In the genomic region with DNA sequence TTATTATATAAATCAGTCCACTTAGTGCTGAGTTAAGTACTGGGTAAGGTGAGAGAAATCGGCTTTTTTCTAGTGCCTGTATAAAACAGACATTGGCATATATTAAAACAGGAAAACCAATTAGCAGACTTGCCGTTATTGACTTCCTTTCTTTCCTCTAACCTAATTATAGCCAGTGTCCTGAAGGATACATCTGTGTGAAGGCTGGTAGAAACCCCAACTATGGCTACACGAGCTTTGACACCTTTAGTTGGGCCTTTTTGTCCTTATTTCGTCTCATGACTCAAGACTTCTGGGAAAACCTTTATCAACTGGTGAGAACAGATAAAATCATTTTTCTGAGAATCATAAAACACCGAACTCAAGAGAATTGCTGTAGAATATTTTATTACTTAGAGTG, we compare ENCODE assay signal across 26 cellular contexts.
"Had no signal": no experiment of that assay in that cellular context is flagged by ENCODE, and none has a peak within 500 bp of the region (broad histone marks: within the 10 kb centered on the region; RNA-seq: fewer than 3 reads in every experiment).

No MANE protein-coding gene starts in this region.

- DNase-seq: activated CD4-positive, alpha-beta memory T cell treated with anti-CD3 and anti-CD28 coated beads, Interleukin-2, amount 10 ng/mL, durations not matched to agents 7 days and 5 days; activated CD4-positive, alpha-beta T cell treated with anti-CD3 and anti-CD28 coated beads for 4 hours; activated CD4-positive, alpha-beta T cell treated with anti-CD3 and anti-CD28 coated beads, Interleukin-2, amount 10 ng/mL, durations not matched to agents 7 days and 5 days; activated CD4-positive, alpha-beta T cell treated with anti-CD3 and anti-CD28 coated beads, Interleukin-2, amount 50 U/mL, for 4 hours; activated CD4-positive, CD25-positive, alpha-beta regulatory T cell; activated CD4-positive, CD25-positive, alpha-beta regulatory T cell treated with anti-CD3 and anti-CD28 coated beads, Interleukin-2, amount 50 U/mL, for 72 hours; activated CD8-positive, alpha-beta memory T cell treated with anti-CD3 and anti-CD28 coated beads, Interleukin-2, amount 50 U/mL, for 48 hours; activated gamma-delta T cell treated with Interleukin-2 at 50 U/mL for 16 hours; activated naive CD4-positive, alpha-beta T cell treated with anti-CD3 and anti-CD28 coated beads, Interleukin-2, amount 50 U/mL, for 16 hours; activated naive CD4-positive, alpha-beta T cell treated with Interleukin-2 at 50 U/mL for 16 hours; activated T-cell treated with anti-CD3 and anti-CD28 coated beads for 4 hours; activated T-cell treated with anti-CD3 and anti-CD28 coated beads, Interleukin-2, amount 50 U/mL, for 24 hours; activated T-cell treated with anti-CD3 and anti-CD28 coated beads, Interleukin-2, amount 50 U/mL, for 72 hours; amniotic stem cell; anterior cingulate cortex; brain microvascular endothelial cell; cortex of kidney; dermis blood vessel endothelial cell; effector CD4-positive, alpha-beta T cell; effector memory CD8-positive, alpha-beta T cell; foreskin keratinocyte; gastrocnemius medialis; glutamatergic neuron; heart left ventricle; T1000 had no signal

- H3K27ac ChIP-seq: brain microvascular endothelial cell, esophagus muscularis mucosa, foreskin keratinocyte, gastrocnemius medialis, heart left ventricle had no signal

- H3K36me3 ChIP-seq: brain microvascular endothelial cell, esophagus muscularis mucosa, gastrocnemius medialis, heart left ventricle had no signal

- H3K9me3 ChIP-seq: esophagus muscularis mucosa, gastrocnemius medialis, heart left ventricle had no signal

- H3K4me3 ChIP-seq: esophagus muscularis mucosa, gastrocnemius medialis, heart left ventricle had no signal

- H3K27me3 ChIP-seq: brain microvascular endothelial cell, esophagus muscularis mucosa, foreskin keratinocyte, gastrocnemius medialis, heart left ventricle had no signal

- H3K4me1 ChIP-seq: esophagus muscularis mucosa, foreskin keratinocyte, gastrocnemius medialis, heart left ventricle had no signal
